In the genomic region with DNA sequence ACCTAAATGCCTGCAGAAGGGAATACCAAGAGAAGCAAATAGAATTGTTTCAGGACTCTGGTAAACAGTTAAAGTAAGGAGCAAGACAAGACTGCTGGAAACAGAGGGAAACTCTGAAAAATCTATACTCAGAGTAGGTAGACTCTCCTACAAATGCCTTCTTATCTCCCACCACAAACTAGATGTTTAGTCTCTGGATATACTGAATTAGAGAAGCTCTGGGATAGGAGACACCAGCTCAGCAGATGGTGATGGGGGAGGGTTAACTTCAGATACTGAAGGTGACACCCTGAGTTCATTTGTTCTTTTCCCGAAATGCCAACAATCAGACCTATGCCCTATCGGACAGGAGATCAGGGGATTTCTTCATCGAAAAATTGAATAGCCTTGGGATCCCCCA, we compare ENCODE assay signal across 19 cellular contexts. TPM values are rescaled to one million over a fixed set of nuclear protein-coding genes. Genes with fewer than 3 reads are reported as not detected.
DNase-seq lines count a peak whose midpoint lies in the region; ATAC-seq, FAIRE-seq and TF ChIP-seq lines count a peak whose summit lies in the region.
"Had no signal": no experiment of that assay in that cellular context is flagged by ENCODE, and none has a peak within 500 bp of the region (broad histone marks: within the 10 kb centered on the region; RNA-seq: fewer than 3 reads in every experiment).

No MANE protein-coding gene starts in this region.

- no TSS peak for BruUV-seq in K562 (replicated peaks; lab: Mats Ljungman, UMichigan)

- H3K4me2 ChIP-seq in K562 (ENCODE audit: insufficient read depth, low read length): peak overlapping the region; percentile 31; the same call in 1 of the 2 replicates
- H3K4me2 ChIP-seq: BLaER1 had no signal

- TF ChIP-seq RAD21 in K562 (CRISPR knock-in tag; conservative IDR thresholded peaks at IDR 0.05 in 1 of 2, IDR thresholded peaks at IDR 0.05 in 1 of 2): no peak

- peak; percentile 76 for ATAC-seq in K562
- ATAC-seq in left lung: no peak
- ATAC-seq: CD8-positive, alpha-beta T cell had no signal

- TF ChIP-seq POLR2A in K562 (conservative IDR thresholded peaks at IDR 0.05): no peak

- no peaks in the 10 kb centered on the region for H3K9me3 ChIP-seq in K562 (replicated peaks; ENCODE audit: control insufficient read depth, insufficient read depth, low read depth, low read length)
- H3K9me3 ChIP-seq in tibial artery: no peaks in the 10 kb centered on the region
- H3K9me3 ChIP-seq in left lung: no peaks in the 10 kb centered on the region
- H3K9me3 ChIP-seq: BLaER1, Caco-2, HAP-1 had no signal

- in situ Hi-C loops in K562 (cut with MboI): no loop called here

- H2AFZ ChIP-seq in K562 (ENCODE audit: low read depth, low read length): peak overlapping the region; percentile 25; the same call in 1 of the 2 replicates

- H3K4me1 ChIP-seq in K562 (replicated peaks in 1 of 2; ENCODE audit: control insufficient read depth in 2 of 2, insufficient read depth in 2 of 2, low read length in 2 of 2) (peaks cover 0 to 14% of the 10 kb centered on the region in 2 experiments; a peak in 1 of 5 replicates), tibial artery (no peaks in the 10 kb centered on the region), left lung (no peaks in the 10 kb centered on the region)
- H3K4me1 ChIP-seq: BLaER1, Caco-2, HAP-1 had no signal

- H3K4me3 ChIP-seq in K562: no peak overlapping the region
- no peak overlapping the region for H3K4me3 ChIP-seq in tibial artery
- no peak overlapping the region for H3K4me3 ChIP-seq in left lung
- H3K4me3 ChIP-seq: BLaER1, HAP-1 had no signal

- H3K9me1 ChIP-seq in K562 (ENCODE audit: control insufficient read depth, insufficient read depth, low read length): no peaks in the 10 kb centered on the region

- no peak overlapping the region for H3K9ac ChIP-seq in K562 (ENCODE audit: insufficient read depth in 1 of 2, low read depth in 2 of 2, low read length in 2 of 2)
- H3K9ac ChIP-seq: BLaER1 had no signal

- WGBS in K562 (ENCODE audit: insufficient coverage, low coverage, missing lambda C conversion rate): 3% methylated on average over 3 of the region's 3 CpGs

- intact Hi-C loops in K562 (cut with micrococcal nuclease): no loop called here
- intact Hi-C loops in tibial artery (cut with DNase I; ENCODE audit: low total_unique reads): no loop called here
- intact Hi-C loops in left lung (cut with DNase I): no loop called here

- DNase-seq in NCI-H82 (lab: John Stamatoyannopoulos, UW): peak; percentile 72
- DNase-seq in NCI-H82 treated with DMSO at 0.1 percent for 48 hours (lab: John Stamatoyannopoulos, UW; ENCODE audit: unreplicated experiment): peak; percentile 25
- peak in 2 of 4 experiments; percentile 22 to 35 for DNase-seq in K562 (ENCODE audit: extremely low read depth in 1 of 4, low spot score in 3 of 4)
- DNase-seq in tibial artery: no peak
- DNase-seq in left lung: no peak
- no peak for DNase-seq in midbrain (lab: John Stamatoyannopoulos, UW)
- DNase-seq: Caco-2; CD4-positive, CD25-positive, alpha-beta regulatory T cell; CD8-positive, alpha-beta T cell; DND-41; GOT3; HFFc6 had no signal

- no peaks in the 10 kb centered on the region for H3K36me3 ChIP-seq in K562 (ENCODE audit: control insufficient read depth, insufficient read depth, low read length)
- H3K36me3 ChIP-seq in tibial artery: no peaks in the 10 kb centered on the region
- no peaks in the 10 kb centered on the region for H3K36me3 ChIP-seq in left lung
- H3K36me3 ChIP-seq: BLaER1, HAP-1 had no signal

- TF ChIP-seq EP300 in K562 (IDR thresholded peaks at IDR 0.05; ENCODE audit: low read length): no peak

- TF ChIP-seq CTCF in K562 (IDR thresholded peaks at IDR 0.05 in 2 of 3, conservative IDR thresholded peaks at IDR 0.05 in 1 of 3; ENCODE audit: insufficient read depth in 2 of 3, low read depth in 1 of 3, low read length in 3 of 3): no peak
- no peak for TF ChIP-seq CTCF in tibial artery (IDR thresholded peaks at IDR 0.05)
- no peak for TF ChIP-seq CTCF in left lung (IDR thresholded peaks at IDR 0.05)

- no peaks in the 10 kb centered on the region for H3K79me2 ChIP-seq in K562 (ENCODE audit: control insufficient read depth, insufficient read depth, low read length)

- H3K27me3 ChIP-seq in K562 (ENCODE audit: control insufficient read depth in 2 of 2, insufficient read depth in 2 of 2, low read length in 2 of 2) (no peaks in the 10 kb centered on the region), tibial artery (no peaks in the 10 kb centered on the region), left lung (no peaks in the 10 kb centered on the region)
- H3K27me3 ChIP-seq: BLaER1 had no signal

- POLR2A ChIA-PET in K562 (lab: Yijun Ruan, JAX): interaction anchor here (0.8 to 1.5 kb wide), 5 partner anchors 9 to 86 kb away, joined by 3 to 5 read pairs (median 3); no protein-coding TSS in a partner anchor

- FAIRE-seq in K562 (lab: Jason Lieb, UNC): no peak
- FAIRE-seq: A204.1, G401.6, GM12892, H54 had no signal

- H4K20me1 ChIP-seq in K562 (replicated peaks; ENCODE audit: control insufficient read depth, insufficient read depth, low read length): no peaks in the 10 kb centered on the region
- H4K20me1 ChIP-seq: BLaER1 had no signal

- CTCF ChIA-PET in K562 (lab: Yijun Ruan, JAX; ENCODE audit: low intra/inter-chr PET ratio): no interaction called here

- no peak overlapping the region for H3K27ac ChIP-seq in K562 (ENCODE audit: extremely low read depth, low read depth, low read length)
- H3K27ac ChIP-seq in tibial artery: no peak overlapping the region
- H3K27ac ChIP-seq in left lung: no peak overlapping the region
- H3K27ac ChIP-seq: BLaER1, C4-2B had no signal

TF ChIP-seq in K562, 482 proteins besides CTCF, POLR2A, EP300 and RAD21:
- peak; percentile 54 for TF ChIP-seq NCOR1 (IDR thresholded peaks at IDR 0.05)
- no peak for TF ChIP-seq SMAD1 (IDR thresholded peaks at IDR 0.05; ENCODE audit: low read depth, low read length, partially characterized antibody)
- peak; percentile 36; the same call in 1 of the 2 replicates for TF ChIP-seq CBFA2T3 (IDR thresholded peaks at IDR 0.05)
- TF ChIP-seq SMAD4 (CRISPR knock-in tag; conservative IDR thresholded peaks at IDR 0.05): peak; percentile 88

RNA-seq across cellular contexts. Expression of a gene that starts 54.1 kb away (rescaled TPM):
- total RNA-seq in K562 (2011; cell fraction: chromatin; rRNA removed; ENCODE audit: low replicate concordance): 44.8 and 254 TPM in 2 replicates
- total RNA-seq in K562 (2011; cell fraction: nucleolus; rRNA removed): 14.8 and 27.5 TPM in 2 replicates
- 79.9 and 108 TPM in 2 replicates for total RNA-seq in K562 (2011; cell fraction: nucleoplasm; rRNA removed)
- 55.6 and 58.7 TPM in 2 replicates for total RNA-seq in K562 (2014; rRNA removed)
- 103 and 112 TPM in 2 replicates for total RNA-seq in K562 (2014; rRNA removed; fragmentation: Illumina TruSeq; extraction: Trizol)
- 124 and 133 TPM in 2 replicates for total RNA-seq in K562 (2015; rRNA removed; fragmentation: Illumina TruSeq; extraction: Trizol)
- 48.8 and 50.3 TPM in 2 replicates for total RNA-seq in K562 (2021)
- polyA plus RNA-seq in K562 (2011; rRNA removed): 38.0 and 68.0 TPM in 2 replicates
- 12.8 and 20.8 TPM in 2 replicates for polyA plus RNA-seq in K562 (2011; cell fraction: cytosol; rRNA removed)
- 65.9 and 75.1 TPM in 2 replicates for polyA plus RNA-seq in K562 (2011; cell fraction: nucleus; rRNA removed)
- 24.9 and 26.1 TPM in 2 replicates for polyA plus RNA-seq in K562 (2012)
- polyA plus RNA-seq in K562 (2014; fragmentation: Illumina TruSeq; extraction: Trizol): 56.4 and 90.8 TPM in 2 replicates
- polyA plus RNA-seq in K562 (2014; fragmentation: Nextera tagmentation; extraction: Ambion mirVana): 10 to 100 TPM; 27.3 to 28.6 TPM
- polyA plus RNA-seq in K562 (2014; rRNA removed): 45.3 and 52.6 TPM in 2 replicates
- polyA minus RNA-seq in K562 (2011; rRNA and poly(A)+ RNA removed): 142 and 159 TPM in 2 replicates
- 32.8 and 50.2 TPM in 2 replicates for polyA minus RNA-seq in K562 (2011; cell fraction: cytosol; rRNA and poly(A)+ RNA removed)
- 89.1 and 140 TPM in 2 replicates for polyA minus RNA-seq in K562 (2011; cell fraction: nucleus; rRNA and poly(A)+ RNA removed)
- 10 to 100 TPM; 26.0 to 31.3 TPM for total RNA-seq in left lung

Comparison
In these comparisons a context has a peak if more than half of its experiments do, and no peak if none do; other contexts are left out.
1. DNase-seq: peak in NCI-H82 (single experiment) and NCI-H82 treated with DMSO at 0.1 percent for 48 hours (single experiment); none in tibial artery (0 of 2), left lung (0 of 2) and midbrain (single experiment).